ENCODE assay signal across 8 cellular contexts in the genomic region with DNA sequence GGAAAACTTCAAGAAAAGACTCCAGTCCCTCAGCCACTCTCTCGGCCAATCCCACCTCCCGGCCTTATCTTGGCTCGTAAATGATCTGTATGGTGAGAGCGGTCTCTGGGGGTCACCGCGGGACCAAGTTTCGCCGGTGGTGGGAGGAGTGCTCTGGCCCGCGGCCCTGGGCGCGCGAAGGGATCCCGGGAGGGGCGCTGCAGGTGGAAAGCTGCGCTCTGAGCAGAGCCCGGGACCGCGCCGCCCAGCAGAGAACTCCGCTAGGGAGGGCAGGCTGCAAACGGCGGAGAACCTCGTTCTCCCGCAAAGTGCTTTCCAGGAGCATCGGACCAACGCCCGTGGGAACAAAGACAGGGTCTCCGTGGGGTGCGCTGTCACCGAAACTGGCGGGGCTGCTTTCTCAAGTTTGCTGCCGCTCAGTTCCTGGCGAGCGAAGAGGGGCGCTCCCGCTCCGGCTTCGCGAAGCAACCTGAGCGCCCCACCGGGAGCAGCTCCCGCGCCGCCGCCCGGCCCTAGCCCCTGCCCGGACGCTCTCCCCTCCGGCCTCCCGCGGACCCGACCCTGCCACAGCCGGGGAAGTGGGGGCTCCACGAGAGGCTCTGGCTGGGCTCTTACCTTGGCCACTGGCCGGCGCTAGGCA. TPM values are rescaled to one million over a fixed set of nuclear protein-coding genes. Genes with fewer than 3 reads are reported as not detected.
DNase-seq lines count a peak whose midpoint lies in the region; ATAC-seq and TF ChIP-seq lines count a peak whose summit lies in the region.

No MANE protein-coding gene starts in this region.

- peak overlapping the region; percentile 85 for H3K4me3 Mint-ChIP-seq in activated CD4-positive, alpha-beta T cell treated with anti-CD3 and anti-CD28 coated beads, Interleukin-2, amount 10 ng/mL, durations not matched to agents 24 days and 14 days
- H3K4me3 Mint-ChIP-seq in activated T-cell treated with anti-CD3 and anti-CD28 coated beads, Interleukin-2, amount 50 U/mL, for 72 hours: peak overlapping the region; percentile 92 to 93

- no peaks in the 10 kb centered on the region for H3K36me3 Mint-ChIP-seq in activated CD4-positive, alpha-beta T cell treated with anti-CD3 and anti-CD28 coated beads, Interleukin-2, amount 10 ng/mL, durations not matched to agents 24 days and 14 days (ENCODE audit: low read depth)
- peaks cover 3 to 4% of the 10 kb centered on the region in 2 donors for H3K36me3 Mint-ChIP-seq in activated T-cell treated with anti-CD3 and anti-CD28 coated beads, Interleukin-2, amount 50 U/mL, for 72 hours (ENCODE audit: insufficient read depth in 2 of 2)

- intact Hi-C loops in activated CD4-positive, alpha-beta T cell treated with anti-CD3 and anti-CD28 coated beads, Interleukin-2, amount 10 ng/mL, durations not matched to agents 24 days and 14 days (cut with micrococcal nuclease): loop anchor here (5.0 to 10.0 kb wide), 4 partner anchors 115 to 1455 kb away; partner anchors contain the start of genes BBS5, GAD1 and PPIG
- intact Hi-C loops in left ventricle myocardium superior (cut with micrococcal nuclease) (no loop called here), psoas muscle (cut with DNase I) (no loop called here)

- no peaks in the 10 kb centered on the region for H3K9me3 ChIP-seq in psoas muscle

- peaks cover 0 to 76% (median 16%) of the 10 kb centered on the region in 3 donors for H3K27me3 ChIP-seq in psoas muscle (ENCODE audit: insufficient read depth in 3 of 3, low read length in 2 of 3)

- H3K4me3 ChIP-seq in psoas muscle: peak overlapping the region; percentile 67

- peaks cover 34% of the 10 kb centered on the region for H3K4me1 Mint-ChIP-seq in activated CD4-positive, alpha-beta T cell treated with anti-CD3 and anti-CD28 coated beads, Interleukin-2, amount 10 ng/mL, durations not matched to agents 24 days and 14 days
- peaks cover 43% of the 10 kb centered on the region for H3K4me1 Mint-ChIP-seq in activated T-cell treated with anti-CD3 and anti-CD28 coated beads, Interleukin-2, amount 50 U/mL, for 72 hours (ENCODE audit: low read depth)

- no peak overlapping the region for H3K27ac Mint-ChIP-seq in activated CD4-positive, alpha-beta T cell treated with anti-CD3 and anti-CD28 coated beads, Interleukin-2, amount 10 ng/mL, durations not matched to agents 24 days and 14 days
- H3K27ac Mint-ChIP-seq in activated T-cell treated with anti-CD3 and anti-CD28 coated beads, Interleukin-2, amount 50 U/mL, for 72 hours: no peak overlapping the region

- peaks cover 30% of the 10 kb centered on the region for H3K4me1 ChIP-seq in psoas muscle

- ATAC-seq in activated T-cell treated with anti-CD3 and anti-CD28 coated beads, Interleukin-2, amount 50 U/mL, for 72 hours (replicated peaks in 1 of 2): peak in 1 of 2 donors; percentile 8
- ATAC-seq in left ventricle myocardium superior (peak; percentile 62), psoas muscle (peak; percentile 44 to 61 (median 54)), HG03097 (IDR thresholded peaks at IDR 0.05; ENCODE audit: low FRiP score, unreplicated experiment) (no peak), HG03378 (IDR thresholded peaks at IDR 0.05; ENCODE audit: unreplicated experiment) (no peak)

- peak; percentile 70 for DNase-seq in activated CD4-positive, alpha-beta T cell treated with anti-CD3 and anti-CD28 coated beads, Interleukin-2, amount 10 ng/mL, durations not matched to agents 24 days and 14 days
- DNase-seq in activated CD4-positive, alpha-beta T cell treated with anti-CD3 and anti-CD28 coated beads for 1 hour: no peak
- DNase-seq in activated T-cell treated with anti-CD3 and anti-CD28 coated beads, Interleukin-2, amount 50 U/mL, for 72 hours: peak; percentile 14 to 22
- DNase-seq in left ventricle myocardium superior (peak; percentile 36), psoas muscle (peak; percentile 12 to 46), NCI-H2171 (lab: John Stamatoyannopoulos, UW) (no peak)

- WGBS in psoas muscle, 3 donors: 1% methylated on average over 46 to 57 of the region's 57 CpGs

- no peaks in the 10 kb centered on the region for H3K9me3 Mint-ChIP-seq in activated CD4-positive, alpha-beta T cell treated with anti-CD3 and anti-CD28 coated beads, Interleukin-2, amount 10 ng/mL, durations not matched to agents 24 days and 14 days
- H3K9me3 Mint-ChIP-seq in activated T-cell treated with anti-CD3 and anti-CD28 coated beads, Interleukin-2, amount 50 U/mL, for 72 hours: no peaks in the 10 kb centered on the region

- TF ChIP-seq CTCF in psoas muscle (IDR thresholded peaks at IDR 0.05): no peak

- H3K27ac ChIP-seq in psoas muscle: no peak overlapping the region

- no peaks in the 10 kb centered on the region for H3K36me3 ChIP-seq in psoas muscle (ENCODE audit: insufficient read depth in 1 of 2, low read depth in 1 of 2)

- peaks cover 53% of the 10 kb centered on the region for H3K27me3 Mint-ChIP-seq in activated CD4-positive, alpha-beta T cell treated with anti-CD3 and anti-CD28 coated beads, Interleukin-2, amount 10 ng/mL, durations not matched to agents 24 days and 14 days
- peaks cover 59% of the 10 kb centered on the region for H3K27me3 Mint-ChIP-seq in activated T-cell treated with anti-CD3 and anti-CD28 coated beads, Interleukin-2, amount 50 U/mL, for 72 hours (ENCODE audit: low read depth)

RNA-seq across cellular contexts. Expression of gene LRP2, which starts 0.5 kb away (rescaled TPM):
- total RNA-seq in activated CD4-positive, alpha-beta T cell treated with anti-CD3 and anti-CD28 coated beads, Interleukin-2, amount 10 ng/mL, durations not matched to agents 24 days and 14 days: 0.09 and 0.28 TPM in 2 replicates
- total RNA-seq in activated T-cell treated with anti-CD3 and anti-CD28 coated beads, Interleukin-2, amount 50 U/mL, for 72 hours: under 1 TPM; 0.37 to 0.70 TPM
- 2.0 TPM for total RNA-seq in left ventricle myocardium superior
- total RNA-seq in psoas muscle: under 1 TPM in 1 of 4 donors, not detected in 3; 0.02 TPM
- polyA plus RNA-seq in psoas muscle: not detected

Comparison
In these comparisons a context has a peak if more than half of its experiments do, and no peak if none do; other contexts are left out.
1. DNase-seq: peak in activated CD4-positive, alpha-beta T cell treated with anti-CD3 and anti-CD28 coated beads, Interleukin-2, amount 10 ng/mL, durations not matched to agents 24 days and 14 days (single experiment), activated T-cell treated with anti-CD3 and anti-CD28 coated beads, Interleukin-2, amount 50 U/mL, for 72 hours (2 of 2), left ventricle myocardium superior (single experiment) and psoas muscle (2 of 2); none in activated CD4-positive, alpha-beta T cell treated with anti-CD3 and anti-CD28 coated beads for 1 hour (single experiment) and NCI-H2171 (single experiment).
2. ATAC-seq: peak in left ventricle myocardium superior (single experiment) and psoas muscle (4 of 4); none in HG03097 (single experiment) and HG03378 (single experiment).